In the genomic region with DNA sequence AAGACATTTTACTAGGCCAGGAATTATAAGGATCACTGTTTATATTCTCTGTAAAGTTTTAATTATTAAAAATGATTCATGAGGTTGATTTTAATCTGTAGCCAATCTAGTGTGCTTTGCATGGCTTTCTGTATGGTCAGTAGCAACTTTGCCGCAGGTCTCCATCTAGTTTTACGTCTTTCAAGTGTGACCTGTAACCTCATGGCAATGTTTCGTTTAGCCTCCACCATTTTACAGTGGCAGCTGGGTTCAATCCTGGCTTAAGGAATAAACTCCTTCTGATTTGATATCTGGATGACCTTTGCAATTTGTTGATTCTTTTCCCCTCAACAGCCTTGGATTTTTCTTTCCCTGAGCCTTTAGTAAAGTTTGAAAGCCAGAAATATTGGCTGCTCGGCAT, we compare ENCODE assay signal across 14 cellular contexts.
DNase-seq lines count a peak whose midpoint lies in the region; ATAC-seq lines count a peak whose summit lies in the region.
"Had no signal": no experiment of that assay in that cellular context is flagged by ENCODE, and none has a peak within 500 bp of the region (broad histone marks: within the 10 kb centered on the region; RNA-seq: fewer than 3 reads in every experiment).

No MANE protein-coding gene starts in this region.

- no peaks in the 10 kb centered on the region for H3K27me3 Mint-ChIP-seq in stimulated activated memory B cell treated with anti-CD40 and anti-IgM and Interleukin-4, amounts not matched to agents 10 μg/mL and 1 μg/mL and 100 μg/mL, for 72 hours
- H3K27me3 Mint-ChIP-seq: activated CD8-positive, alpha-beta T cell treated with anti-CD3 and anti-CD28 coated beads for 36 hours; activated naive CD8-positive, alpha-beta T cell treated with anti-CD3 and anti-CD28 coated beads for 36 hours; stimulated activated naive CD8-positive, alpha-beta T cell treated with anti-CD3 and anti-CD28 coated beads, Interleukin-15, Interleukin-2, amounts not matched to agents 100 ng/mL and 50 ng/mL, for 24 hours had no signal

- H3K9ac ChIP-seq in ES-I3 (ENCODE audit: low read depth, low read length) (peak overlapping the region; percentile 93), iPS-18a (ENCODE audit: low read length) (peak overlapping the region; percentile 99)

- H3K36me3 ChIP-seq in ES-I3 (ENCODE audit: insufficient read depth, low read length) (peaks cover 34% of the 10 kb centered on the region), HAP-1 (replicated peaks) (peaks cover 31% of the 10 kb centered on the region), iPS-18a (ENCODE audit: control insufficient read depth, low read depth, low read length) (peaks cover 31% of the 10 kb centered on the region)

- in situ Hi-C loops in HAP-1 (cut with MboI; ENCODE audit: low sequenced_read_pairs) (no loop called here), SK-MEL-5 (cut with HindIII; ENCODE audit: low pct_unique_long_range_greater_than_20kb, low sequenced_read_pairs) (no loop called here)

- H3K4me3 ChIP-seq in HAP-1 (peak overlapping the region; percentile 52), iPS-18a (ENCODE audit: low read length) (peak overlapping the region; percentile 87)

- H3K4me3 Mint-ChIP-seq in stimulated activated memory B cell treated with anti-CD40 and anti-IgM and Interleukin-4, amounts not matched to agents 10 μg/mL and 1 μg/mL and 100 μg/mL, for 72 hours, result no peak overlapping the region
- H3K4me3 Mint-ChIP-seq: activated CD8-positive, alpha-beta T cell treated with anti-CD3 and anti-CD28 coated beads for 36 hours; activated naive CD8-positive, alpha-beta T cell treated with anti-CD3 and anti-CD28 coated beads for 36 hours; stimulated activated naive CD8-positive, alpha-beta T cell treated with anti-CD3 and anti-CD28 coated beads, Interleukin-15, Interleukin-2, amounts not matched to agents 100 ng/mL and 50 ng/mL, for 24 hours had no signal

- 0 out of 2 replicates have a peak, but pooled peaks cover 6% of the 10 kb centered on the region for H3K4me1 ChIP-seq in ES-I3 (ENCODE audit: insufficient read depth, low read length)
- H3K4me1 ChIP-seq in HAP-1, result peaks cover 15% of the 10 kb centered on the region
- H3K4me1 ChIP-seq in iPS-18a (ENCODE audit: control insufficient read depth, low read depth, low read length), result peaks cover 9% of the 10 kb centered on the region

- H3K27ac ChIP-seq in iPS-18a (ENCODE audit: low read length), result peak overlapping the region; percentile 58

- peaks cover 9% of the 10 kb centered on the region; the same call in 1 of the 2 replicates for H3K9me3 ChIP-seq in ES-I3 (ENCODE audit: control insufficient read depth, insufficient read depth, low read length)
- no peaks in the 10 kb centered on the region for H3K9me3 ChIP-seq in HAP-1
- peaks cover 16% of the 10 kb centered on the region for H3K9me3 ChIP-seq in iPS-18a (ENCODE audit: control insufficient read depth, low read depth, low read length)

- no peak overlapping the region for H3K27ac Mint-ChIP-seq in stimulated activated memory B cell treated with anti-CD40 and anti-IgM and Interleukin-4, amounts not matched to agents 10 μg/mL and 1 μg/mL and 100 μg/mL, for 72 hours
- H3K27ac Mint-ChIP-seq: activated CD8-positive, alpha-beta T cell treated with anti-CD3 and anti-CD28 coated beads for 36 hours; activated naive CD8-positive, alpha-beta T cell treated with anti-CD3 and anti-CD28 coated beads for 36 hours; stimulated activated naive CD8-positive, alpha-beta T cell treated with anti-CD3 and anti-CD28 coated beads, Interleukin-15, Interleukin-2, amounts not matched to agents 100 ng/mL and 50 ng/mL, for 24 hours had no signal

- no peaks in the 10 kb centered on the region for H3K36me3 Mint-ChIP-seq in stimulated activated memory B cell treated with anti-CD40 and anti-IgM and Interleukin-4, amounts not matched to agents 10 μg/mL and 1 μg/mL and 100 μg/mL, for 72 hours
- H3K36me3 Mint-ChIP-seq: activated naive CD8-positive, alpha-beta T cell treated with anti-CD3 and anti-CD28 coated beads for 36 hours had no signal

- DNase-seq in HAP-1 (ENCODE audit: low spot score in 2 of 2) (peak; percentile 49 to 53), SK-MEL-5 (ENCODE audit: low read depth, low spot score) (peak; percentile 76), cerebellar nuclear complex (lab: John Stamatoyannopoulos, UW) (no peak), occipital lobe (lab: John Stamatoyannopoulos, UW) (no peak)
- DNase-seq: activated CD8-positive, alpha-beta T cell treated with anti-CD3 and anti-CD28 coated beads for 36 hours; activated naive CD8-positive, alpha-beta T cell treated with anti-CD3 and anti-CD28 coated beads for 36 hours; dermis blood vessel endothelial cell; foreskin melanocyte; NCI-H2227 treated with DMSO at 0.1 percent for 48 hours had no signal

- no peak for ATAC-seq in GM19351 (IDR thresholded peaks at IDR 0.05; ENCODE audit: unreplicated experiment)
- ATAC-seq in stimulated activated memory B cell treated with anti-CD40 and anti-IgM and Interleukin-4, amounts not matched to agents 10 μg/mL and 1 μg/mL and 100 μg/mL, for 72 hours, result no peak
- ATAC-seq: activated CD8-positive, alpha-beta T cell treated with anti-CD3 and anti-CD28 coated beads for 36 hours had no signal

- H3K27me3 ChIP-seq in HAP-1 (ENCODE audit: low read depth) (no peaks in the 10 kb centered on the region), iPS-18a (ENCODE audit: control insufficient read depth, insufficient read depth, low read length) (no peaks in the 10 kb centered on the region)

- no peaks in the 10 kb centered on the region for H3K4me1 Mint-ChIP-seq in stimulated activated memory B cell treated with anti-CD40 and anti-IgM and Interleukin-4, amounts not matched to agents 10 μg/mL and 1 μg/mL and 100 μg/mL, for 72 hours
- H3K4me1 Mint-ChIP-seq: activated naive CD8-positive, alpha-beta T cell treated with anti-CD3 and anti-CD28 coated beads for 36 hours had no signal

- no peaks in the 10 kb centered on the region for H3K9me3 Mint-ChIP-seq in stimulated activated memory B cell treated with anti-CD40 and anti-IgM and Interleukin-4, amounts not matched to agents 10 μg/mL and 1 μg/mL and 100 μg/mL, for 72 hours

Comparison
In these comparisons a context has a peak if more than half of its experiments do, and no peak if none do; other contexts are left out.
1. DNase-seq: peak in HAP-1 (2 of 2) and SK-MEL-5 (single experiment); none in cerebellar nuclear complex (0 of 2) and occipital lobe (single experiment).